Comparison of ENCODE assay signal across 18 cellular contexts in the genomic region with DNA sequence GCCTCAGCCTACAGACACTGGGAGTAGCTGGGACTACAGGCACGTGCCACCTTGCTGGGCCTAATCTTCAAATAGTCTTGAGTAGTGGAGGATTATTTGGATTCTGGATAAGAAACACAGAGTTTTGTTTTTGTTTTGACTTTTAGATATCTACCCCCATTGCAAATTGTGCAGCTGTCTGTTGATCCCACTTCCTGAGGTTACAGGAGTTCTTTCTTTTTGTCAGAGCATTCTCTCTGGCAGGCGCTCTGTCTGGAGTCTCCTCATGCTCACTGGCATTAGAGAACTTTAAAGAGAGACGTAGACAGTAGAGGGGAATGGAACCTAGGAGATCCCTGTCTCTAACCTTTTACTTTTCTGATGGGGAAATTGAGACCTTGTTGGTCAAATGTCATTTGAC. TPM values are rescaled to one million over a fixed set of nuclear protein-coding genes. Genes with fewer than 3 reads are reported as not detected.
"Had no signal": no experiment of that assay in that cellular context is flagged by ENCODE, and none has a peak within 500 bp of the region (broad histone marks: within the 10 kb centered on the region; RNA-seq: fewer than 3 reads in every experiment).

No MANE protein-coding gene starts in this region.

- ATAC-seq: activated T-cell treated with anti-CD3 and anti-CD28 coated beads, Interleukin-2, amount 50 U/mL, for 4 hours; gastroesophageal sphincter; left lung; stimulated activated naive CD8-positive, alpha-beta T cell treated with anti-CD3 and anti-CD28 coated beads, Interleukin-15, Interleukin-2, amounts not matched to agents 100 U/mL and 50 U/mL, for 24 hours had no signal

- H3K4me3 ChIP-seq: ascending aorta, cardiac muscle cell, colonic mucosa, gastroesophageal sphincter, left lung, right atrium auricular region, suprapubic skin, upper lobe of left lung had no signal

- H3K9me3 ChIP-seq: ascending aorta, colonic mucosa, gastroesophageal sphincter, neutrophil, right atrium auricular region, suprapubic skin, upper lobe of left lung had no signal

- DNase-seq: activated CD4-positive, alpha-beta memory T cell treated with anti-CD3 and anti-CD28 coated beads for 36 hours; activated gamma-delta T cell; activated T-cell treated with anti-CD3 and anti-CD28 coated beads, Interleukin-2, amount 50 U/mL, for 4 hours; colonic mucosa; effector CD4-positive, alpha-beta T cell; left lung; mesenchymal stem cell; stimulated activated CD4-positive, alpha-beta T cell treated with anti-CD3 and anti-CD28 coated beads, Interleukin-2, amount 100 ng/mL, for 24 hours; stimulated activated naive CD8-positive, alpha-beta T cell treated with anti-CD3 and anti-CD28 coated beads, Interleukin-15, Interleukin-2, amounts not matched to agents 100 U/mL and 50 U/mL, for 24 hours; upper lobe of left lung had no signal

- H3K27ac ChIP-seq: ascending aorta, cardiac muscle cell, colonic mucosa, left lung, neutrophil, right atrium auricular region, suprapubic skin, upper lobe of left lung, VCaP had no signal

- H3K4me1 ChIP-seq: colonic mucosa, left lung had no signal

RNA-seq across cellular contexts. Expression of a gene that starts 7.8 kb away (rescaled TPM):
- total RNA-seq: activated CD4-positive, alpha-beta memory T cell treated with anti-CD3 and anti-CD28 coated beads for 36 hours had no signal
- polyA plus RNA-seq: keratinocyte had no signal

RNA-seq across cellular contexts. Expression of a gene that starts 12.3 kb away (rescaled TPM):
- total RNA-seq: activated CD4-positive, alpha-beta memory T cell treated with anti-CD3 and anti-CD28 coated beads for 36 hours; activated T-cell treated with anti-CD3 and anti-CD28 coated beads, Interleukin-2, amount 50 U/mL, for 4 hours had no signal
